In genomic region chr11:119684361-119685072, GRCh38 we compare ENCODE assay signal across 9 cellular contexts.
DNase-seq lines count a peak whose midpoint lies in the region; TF ChIP-seq lines count a peak whose summit lies in the region.
"Had no signal": no experiment of that assay in that cellular context is flagged by ENCODE, and none has a peak within 500 bp of the region (broad histone marks: within the 10 kb centered on the region; RNA-seq: fewer than 3 reads in every experiment).

No MANE protein-coding gene starts in this region.

- no peaks in the 10 kb centered on the region for H3K9me3 ChIP-seq in adipocyte (ENCODE audit: control insufficient read depth, low read length)

- in situ Hi-C loops in ACHN (cut with HindIII; ENCODE audit: low pct_ligation_motif_present, low pct_unique_long_range_greater_than_20kb, low sequenced_read_pairs) (no loop called here), GM13977 (cut with MboI; ENCODE audit: low pct_unique_long_range_greater_than_20kb, low sequenced_read_pairs, unreplicated experiment) (no loop called here)

- no peaks in the 10 kb centered on the region for H3K27me3 ChIP-seq in adipocyte (replicated peaks; ENCODE audit: control insufficient read depth, insufficient read depth, low read length)

- no peaks in the 10 kb centered on the region for H3K36me3 ChIP-seq in adipocyte (ENCODE audit: control insufficient read depth, insufficient read depth, low read length, severe bottlenecking)

- peaks cover 11% of the 10 kb centered on the region for H3K4me1 ChIP-seq in adipocyte (ENCODE audit: control insufficient read depth, insufficient read depth, low read length)

- H3K4me3 ChIP-seq in adipocyte (ENCODE audit: low read length) = no peak overlapping the region

- peak; percentile 57 for DNase-seq in ACHN
- peak; percentile 9 for DNase-seq in HS-27A (ENCODE audit: low read depth)
- DNase-seq in adipocyte (ENCODE audit: low read depth) = peak; percentile 31
- DNase-seq in kidney tubule cell (ENCODE audit: low spot score) = peak; percentile 74
- DNase-seq in NCI-H446 (lab: John Stamatoyannopoulos, UW) = no peak
- no peak for DNase-seq in NCI-H82 (lab: John Stamatoyannopoulos, UW)
- no peak for DNase-seq in GM13977 (ENCODE audit: low spot score)
- DNase-seq in NCI-H2196 treated with DMSO at 0.1 percent for 48 hours (lab: John Stamatoyannopoulos, UW; ENCODE audit: unreplicated experiment) = no peak
- DNase-seq: effector CD4-positive, alpha-beta T cell had no signal

- no peak for TF ChIP-seq CTCF in GM13977 (IDR thresholded peaks at IDR 0.05; ENCODE audit: extremely low read depth, insufficient read depth, missing control alignments)

- H3K9ac ChIP-seq in adipocyte (ENCODE audit: low read length) = no peak overlapping the region

Comparison
In these comparisons a context has a peak if more than half of its experiments do, and no peak if none do; other contexts are left out.
1. DNase-seq: peak in ACHN (single experiment), HS-27A (single experiment), adipocyte (single experiment) and kidney tubule cell (single experiment); none in NCI-H446 (0 of 2), NCI-H82 (single experiment), GM13977 (single experiment) and NCI-H2196 treated with DMSO at 0.1 percent for 48 hours (single experiment).